Comparison of ENCODE assay signal across 19 cellular contexts in the genomic region with DNA sequence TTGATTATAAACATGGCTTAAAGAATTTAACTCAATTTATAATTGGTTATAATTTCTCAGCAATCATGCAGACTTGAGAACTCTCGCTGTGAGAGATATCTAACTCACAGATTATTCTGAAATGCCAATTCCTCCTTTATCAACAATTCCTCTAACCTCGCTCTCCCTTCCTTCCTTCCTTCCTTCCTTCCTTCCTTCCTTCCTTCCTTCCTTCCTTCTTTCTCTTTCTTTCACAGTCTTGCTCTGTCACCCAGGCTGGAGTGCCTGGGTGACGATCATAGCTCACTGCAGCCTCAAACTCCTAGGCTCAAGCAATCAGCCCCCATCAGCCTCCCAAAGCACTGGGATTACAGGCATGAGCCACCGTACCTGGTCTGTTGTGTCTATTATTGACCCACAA. TPM values are rescaled to one million over a fixed set of nuclear protein-coding genes. Genes with fewer than 3 reads are reported as not detected.
DNase-seq lines count a peak whose midpoint lies in the region; ATAC-seq and TF ChIP-seq lines count a peak whose summit lies in the region.
"Had no signal": no experiment of that assay in that cellular context is flagged by ENCODE, and none has a peak within 500 bp of the region (broad histone marks: within the 10 kb centered on the region; RNA-seq: fewer than 3 reads in every experiment).

No MANE protein-coding gene starts in this region.

- no peak for TF ChIP-seq CTCF in DOHH2 (IDR thresholded peaks at IDR 0.05; ENCODE audit: low read depth, low read length, poor library complexity, severe bottlenecking)
- TF ChIP-seq CTCF in adrenal gland (IDR thresholded peaks at IDR 0.05), result no peak
- TF ChIP-seq CTCF in neural crest cell (conservative IDR thresholded peaks at IDR 0.05), result no peak

- no peaks in the 10 kb centered on the region; the same call in 1 of the 2 replicates for H4K20me1 ChIP-seq in DOHH2 (ENCODE audit: control insufficient read depth, insufficient read depth, low read depth, low read length)

- H3K9me3 ChIP-seq in DOHH2 (ENCODE audit: control insufficient read depth, insufficient read depth, low read length) (no peaks in the 10 kb centered on the region), adrenal gland (replicated peaks in 1 of 3) (no peaks in the 10 kb centered on the region)
- H3K9me3 ChIP-seq: esophagus muscularis mucosa, Peyer's patch had no signal

- H3K27ac ChIP-seq in ACC112 (ENCODE audit: low read depth, low read length), result peak overlapping the region; percentile 96
- peak overlapping the region; percentile 97 for H3K27ac ChIP-seq in DOHH2 (ENCODE audit: low read depth, low read length)
- H3K27ac ChIP-seq in adrenal gland, result peak overlapping the region in 3 of 5 donors; percentile 21 to 94 (median 83)

- H3K27me3 Mint-ChIP-seq in neural crest cell (ENCODE audit: low read depth), result no peaks in the 10 kb centered on the region
- no peaks in the 10 kb centered on the region for H3K27me3 Mint-ChIP-seq in activated T-helper 17 cell treated with anti-CD3 and anti-CD28 coated beads, Interleukin-2, amount 50 U/mL, for 72 hours
- H3K27me3 Mint-ChIP-seq: activated naive CD4-positive, alpha-beta T cell treated with anti-CD3 and anti-CD28 coated beads, Interleukin-2, amount 10 ng/mL, durations not matched to agents 7 days and 5 days had no signal

- H3K9me2 ChIP-seq in DOHH2 (replicated peaks; ENCODE audit: control insufficient read depth, low read length), result no peaks in the 10 kb centered on the region

- H3K79me2 ChIP-seq in ACC112 (ENCODE audit: control insufficient read depth, insufficient read depth, low read length, unreplicated experiment) (peaks cover 46% of the 10 kb centered on the region), DOHH2 (ENCODE audit: control insufficient read depth, low read length) (peaks cover 69% of the 10 kb centered on the region)

- peak overlapping the region; percentile 58 for H3K27ac Mint-ChIP-seq in neural crest cell (ENCODE audit: unreplicated experiment)
- no peak overlapping the region for H3K27ac Mint-ChIP-seq in activated T-helper 17 cell treated with anti-CD3 and anti-CD28 coated beads, Interleukin-2, amount 50 U/mL, for 72 hours
- H3K27ac Mint-ChIP-seq: activated naive CD4-positive, alpha-beta T cell treated with anti-CD3 and anti-CD28 coated beads, Interleukin-2, amount 10 ng/mL, durations not matched to agents 7 days and 5 days had no signal

- no peak overlapping the region for H3K4me3 ChIP-seq in ACC112 (ENCODE audit: low read depth, low read length)
- no peak overlapping the region; the same call in 1 of the 2 replicates for H3K4me3 ChIP-seq in DOHH2 (ENCODE audit: low read length)
- H3K4me3 ChIP-seq in adrenal gland, result no peak overlapping the region
- H3K4me3 ChIP-seq: dorsolateral prefrontal cortex, esophagus muscularis mucosa, K562, Peyer's patch had no signal

- no peak overlapping the region for H3K4me3 Mint-ChIP-seq in neural crest cell
- H3K4me3 Mint-ChIP-seq in activated T-helper 17 cell treated with anti-CD3 and anti-CD28 coated beads, Interleukin-2, amount 50 U/mL, for 72 hours, result no peak overlapping the region
- H3K4me3 Mint-ChIP-seq: activated naive CD4-positive, alpha-beta T cell treated with anti-CD3 and anti-CD28 coated beads, Interleukin-2, amount 10 ng/mL, durations not matched to agents 7 days and 5 days had no signal

- H3K36me3 ChIP-seq in ACC112 (ENCODE audit: insufficient read depth, low read length), result no peaks in the 10 kb centered on the region
- H3K36me3 ChIP-seq in DOHH2 (ENCODE audit: control insufficient read depth, low read length), result peaks cover 4% of the 10 kb centered on the region; the same call in 1 of the 2 replicates
- no peaks in the 10 kb centered on the region for H3K36me3 ChIP-seq in adrenal gland (replicated peaks in 1 of 2)
- H3K36me3 ChIP-seq: brain microvascular endothelial cell, esophagus muscularis mucosa, Peyer's patch had no signal

- H3K4me2 ChIP-seq in DOHH2 (ENCODE audit: low read length), result peak overlapping the region; percentile 92

- no peaks in the 10 kb centered on the region for H3K9me3 Mint-ChIP-seq in neural crest cell
- H3K9me3 Mint-ChIP-seq in activated T-helper 17 cell treated with anti-CD3 and anti-CD28 coated beads, Interleukin-2, amount 50 U/mL, for 72 hours, result no peaks in the 10 kb centered on the region
- H3K9me3 Mint-ChIP-seq: activated naive CD4-positive, alpha-beta T cell treated with anti-CD3 and anti-CD28 coated beads, Interleukin-2, amount 10 ng/mL, durations not matched to agents 7 days and 5 days; immature natural killer cell had no signal

- peaks cover 38% of the 10 kb centered on the region for H3K4me1 ChIP-seq in ACC112 (ENCODE audit: control insufficient read depth, insufficient read depth, low read length, unreplicated experiment)
- H3K4me1 ChIP-seq in DOHH2 (ENCODE audit: control insufficient read depth, low read length), result peaks cover 67% of the 10 kb centered on the region
- peaks cover 55 to 62% of the 10 kb centered on the region in 2 donors for H3K4me1 ChIP-seq in adrenal gland (replicated peaks in 1 of 2)

- peaks cover 26% of the 10 kb centered on the region for H3K4me1 Mint-ChIP-seq in neural crest cell
- H3K4me1 Mint-ChIP-seq in activated T-helper 17 cell treated with anti-CD3 and anti-CD28 coated beads, Interleukin-2, amount 50 U/mL, for 72 hours, result peaks cover 5% of the 10 kb centered on the region

- H3K36me3 Mint-ChIP-seq in neural crest cell (ENCODE audit: low read depth), result no peaks in the 10 kb centered on the region
- H3K36me3 Mint-ChIP-seq in activated T-helper 17 cell treated with anti-CD3 and anti-CD28 coated beads, Interleukin-2, amount 50 U/mL, for 72 hours (ENCODE audit: low read depth), result no peaks in the 10 kb centered on the region
- H3K36me3 Mint-ChIP-seq: activated naive CD4-positive, alpha-beta T cell treated with anti-CD3 and anti-CD28 coated beads, Interleukin-2, amount 10 ng/mL, durations not matched to agents 7 days and 5 days; immature natural killer cell had no signal

- TF ChIP-seq POLR2A in adrenal gland (IDR thresholded peaks at IDR 0.05), result no peak

- peaks cover 20% of the 10 kb centered on the region for H3F3A ChIP-seq in DOHH2 (ENCODE audit: control insufficient read depth, insufficient read depth)

- ATAC-seq in HG03520 (IDR thresholded peaks at IDR 0.05; ENCODE audit: unreplicated experiment), result no peak
- no peak for ATAC-seq in activated T-helper 17 cell treated with anti-CD3 and anti-CD28 coated beads, Interleukin-2, amount 50 U/mL, for 72 hours (replicated peaks)
- ATAC-seq: K562 had no signal

- H3K27me3 ChIP-seq in ACC112 (ENCODE audit: insufficient read depth, low read length) (no peaks in the 10 kb centered on the region), DOHH2 (ENCODE audit: control insufficient read depth, low read length) (no peaks in the 10 kb centered on the region), adrenal gland (no peaks in the 10 kb centered on the region)
- H3K27me3 ChIP-seq: brain microvascular endothelial cell, dorsolateral prefrontal cortex, esophagus muscularis mucosa, Peyer's patch had no signal

- H2AFZ ChIP-seq in ACC112 (ENCODE audit: low read length, unreplicated experiment), result no peak overlapping the region

- intact Hi-C loops in adrenal gland (cut with DNase I), result no loop called here

- WGBS in adrenal gland, 4 donors, result 82 to 87% (median 86%) methylated on average over 4 of the region's 4 CpGs

- DNase-seq in adrenal gland (no peak), neural crest cell (ENCODE audit: low read depth, low spot score) (no peak), NCI-H345 (lab: John Stamatoyannopoulos, UW) (no peak), cortex of kidney (lab: John Stamatoyannopoulos, UW) (no peak)
- DNase-seq: activated CD4-positive, alpha-beta T cell treated with anti-CD3 and anti-CD28 coated beads, Interleukin-2, amount 50 U/mL, for 48 hours; activated naive CD4-positive, alpha-beta T cell treated with anti-CD3 and anti-CD28 coated beads, Interleukin-2, amount 10 ng/mL, durations not matched to agents 7 days and 5 days; brain microvascular endothelial cell; dorsolateral prefrontal cortex; immature natural killer cell; mesenchymal stem cell; NCI-H1048; Peyer's patch; retina had no signal

RNA-seq across cellular contexts. Expression of a gene that starts 42.4 kb away (rescaled TPM):
- total RNA-seq in adrenal gland (10 to 100 TPM; 28.3 to 95.9 (median 61.2) TPM), neural crest cell (76.0 and 76.6 TPM in 2 replicates)
- 10 to 100 TPM; 10.0 to 29.7 (median 27.3) TPM for polyA plus RNA-seq in adrenal gland
- 10 to 100 TPM; 16.0 to 19.5 TPM for total RNA-seq in activated T-helper 17 cell treated with anti-CD3 and anti-CD28 coated beads, Interleukin-2, amount 50 U/mL, for 72 hours

RNA-seq across cellular contexts. Expression of a gene that starts 44.5 kb away (rescaled TPM):
- 1 to 10 TPM in 1 of 8 donors, under 1 TPM in 7; 0.19 to 1.3 (median 0.56) TPM for total RNA-seq in adrenal gland
- under 1 TPM; 0.11 to 0.64 (median 0.40) TPM for polyA plus RNA-seq in adrenal gland
- total RNA-seq in neural crest cell, result 0.61 and 0.75 TPM in 2 replicates
- 1 to 10 TPM; 1.4 to 2.0 TPM for total RNA-seq in activated T-helper 17 cell treated with anti-CD3 and anti-CD28 coated beads, Interleukin-2, amount 50 U/mL, for 72 hours
- polyA plus RNA-seq: immature natural killer cell had no signal
